ENCODE assay signal across 1 cellular context in the genomic region with DNA sequence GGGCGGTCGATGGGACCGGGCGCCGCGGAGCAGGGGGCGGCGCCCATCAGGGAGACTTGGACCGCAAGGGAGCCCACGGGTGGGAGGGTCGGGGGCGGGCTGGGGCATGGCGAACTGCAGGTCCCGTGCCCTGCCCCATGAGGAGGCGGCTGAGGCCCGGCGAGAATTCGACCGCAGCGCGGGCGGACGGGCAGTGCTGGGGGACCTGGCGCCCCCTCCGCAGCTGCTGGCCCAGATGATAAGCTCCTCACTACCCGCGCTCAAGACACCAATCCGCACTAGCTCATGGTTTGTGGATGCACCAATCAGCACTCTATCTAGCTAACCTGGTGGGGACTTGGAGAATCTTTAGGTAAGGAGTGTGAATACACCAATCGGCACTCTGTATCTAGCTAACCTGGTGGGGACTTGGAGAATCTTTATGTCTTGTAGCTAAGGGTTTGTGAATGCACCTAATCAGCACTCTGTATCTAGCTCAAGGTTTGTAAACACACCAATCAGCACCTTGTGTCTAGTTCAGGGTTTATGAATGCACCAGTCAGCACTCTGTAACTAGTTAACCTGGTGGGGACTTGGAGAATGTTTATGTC.
TF ChIP-seq lines count a peak whose summit lies in the region.

No MANE protein-coding gene starts in this region.

TF ChIP-seq in HepG2, 621 proteins besides CTCF, POLR2A, EP300 and RAD21 (continued from another document):
- TF ChIP-seq, protein P1, sequence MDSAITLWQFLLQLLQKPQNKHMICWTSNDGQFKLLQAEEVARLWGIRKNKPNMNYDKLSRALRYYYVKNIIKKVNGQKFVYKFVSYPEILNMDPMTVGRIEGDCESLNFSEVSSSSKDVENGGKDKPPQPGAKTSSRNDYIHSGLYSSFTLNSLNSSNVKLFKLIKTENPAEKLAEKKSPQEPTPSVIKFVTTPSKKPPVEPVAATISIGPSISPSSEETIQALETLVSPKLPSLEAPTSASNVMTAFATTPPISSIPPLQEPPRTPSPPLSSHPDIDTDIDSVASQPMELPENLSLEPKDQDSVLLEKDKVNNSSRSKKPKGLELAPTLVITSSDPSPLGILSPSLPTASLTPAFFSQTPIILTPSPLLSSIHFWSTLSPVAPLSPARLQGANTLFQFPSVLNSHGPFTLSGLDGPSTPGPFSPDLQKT (CRISPR knock-in tag; IDR thresholded peaks at IDR 0.05; ENCODE audit: borderline replicate concordance): no peak
- TF ChIP-seq, protein P2, sequence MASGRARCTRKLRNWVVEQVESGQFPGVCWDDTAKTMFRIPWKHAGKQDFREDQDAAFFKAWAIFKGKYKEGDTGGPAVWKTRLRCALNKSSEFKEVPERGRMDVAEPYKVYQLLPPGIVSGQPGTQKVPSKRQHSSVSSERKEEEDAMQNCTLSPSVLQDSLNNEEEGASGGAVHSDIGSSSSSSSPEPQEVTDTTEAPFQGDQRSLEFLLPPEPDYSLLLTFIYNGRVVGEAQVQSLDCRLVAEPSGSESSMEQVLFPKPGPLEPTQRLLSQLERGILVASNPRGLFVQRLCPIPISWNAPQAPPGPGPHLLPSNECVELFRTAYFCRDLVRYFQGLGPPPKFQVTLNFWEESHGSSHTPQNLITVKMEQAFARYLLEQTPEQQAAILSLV (CRISPR knock-in tag; IDR thresholded peaks at IDR 0.05; ENCODE audit: borderline replicate concordance): no peak
- 0 out of 2 replicates have a peak, but pooled peaks have one; percentile 31 for TF ChIP-seq ZNF772 (CRISPR knock-in tag; IDR thresholded peaks at IDR 0.05)
- TF ChIP-seq, protein P3, sequence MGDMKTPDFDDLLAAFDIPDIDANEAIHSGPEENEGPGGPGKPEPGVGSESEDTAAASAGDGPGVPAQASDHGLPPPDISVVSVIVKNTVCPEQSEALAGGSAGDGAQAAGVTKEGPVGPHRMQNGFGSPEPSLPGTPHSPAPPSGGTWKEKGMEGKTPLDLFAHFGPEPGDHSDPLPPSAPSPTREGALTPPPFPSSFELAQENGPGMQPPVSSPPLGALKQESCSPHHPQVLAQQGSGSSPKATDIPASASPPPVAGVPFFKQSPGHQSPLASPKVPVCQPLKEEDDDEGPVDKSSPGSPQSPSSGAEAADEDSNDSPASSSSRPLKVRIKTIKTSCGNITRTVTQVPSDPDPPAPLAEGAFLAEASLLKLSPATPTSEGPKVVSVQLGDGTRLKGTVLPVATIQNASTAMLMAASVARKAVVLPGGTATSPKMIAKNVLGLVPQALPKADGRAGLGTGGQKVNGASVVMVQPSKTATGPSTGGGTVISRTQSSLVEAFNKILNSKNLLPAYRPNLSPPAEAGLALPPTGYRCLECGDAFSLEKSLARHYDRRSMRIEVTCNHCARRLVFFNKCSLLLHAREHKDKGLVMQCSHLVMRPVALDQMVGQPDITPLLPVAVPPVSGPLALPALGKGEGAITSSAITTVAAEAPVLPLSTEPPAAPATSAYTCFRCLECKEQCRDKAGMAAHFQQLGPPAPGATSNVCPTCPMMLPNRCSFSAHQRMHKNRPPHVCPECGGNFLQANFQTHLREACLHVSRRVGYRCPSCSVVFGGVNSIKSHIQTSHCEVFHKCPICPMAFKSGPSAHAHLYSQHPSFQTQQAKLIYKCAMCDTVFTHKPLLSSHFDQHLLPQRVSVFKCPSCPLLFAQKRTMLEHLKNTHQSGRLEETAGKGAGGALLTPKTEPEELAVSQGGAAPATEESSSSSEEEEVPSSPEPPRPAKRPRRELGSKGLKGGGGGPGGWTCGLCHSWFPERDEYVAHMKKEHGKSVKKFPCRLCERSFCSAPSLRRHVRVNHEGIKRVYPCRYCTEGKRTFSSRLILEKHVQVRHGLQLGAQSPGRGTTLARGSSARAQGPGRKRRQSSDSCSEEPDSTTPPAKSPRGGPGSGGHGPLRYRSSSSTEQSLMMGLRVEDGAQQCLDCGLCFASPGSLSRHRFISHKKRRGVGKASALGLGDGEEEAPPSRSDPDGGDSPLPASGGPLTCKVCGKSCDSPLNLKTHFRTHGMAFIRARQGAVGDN (CRISPR knock-in tag; IDR thresholded peaks at IDR 0.05): peak; percentile 46
- TF ChIP-seq, protein P4, sequence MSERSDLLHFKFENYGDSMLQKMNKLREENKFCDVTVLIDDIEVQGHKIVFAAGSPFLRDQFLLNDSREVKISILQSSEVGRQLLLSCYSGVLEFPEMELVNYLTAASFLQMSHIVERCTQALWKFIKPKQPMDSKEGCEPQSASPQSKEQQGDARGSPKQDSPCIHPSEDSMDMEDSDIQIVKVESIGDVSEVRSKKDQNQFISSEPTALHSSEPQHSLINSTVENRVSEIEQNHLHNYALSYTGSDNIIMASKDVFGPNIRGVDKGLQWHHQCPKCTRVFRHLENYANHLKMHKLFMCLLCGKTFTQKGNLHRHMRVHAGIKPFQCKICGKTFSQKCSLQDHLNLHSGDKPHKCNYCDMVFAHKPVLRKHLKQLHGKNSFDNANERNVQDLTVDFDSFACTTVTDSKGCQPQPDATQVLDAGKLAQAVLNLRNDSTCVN (CRISPR knock-in tag; IDR thresholded peaks at IDR 0.05; ENCODE audit: borderline replicate concordance): 0 out of 2 replicates have a peak, but pooled peaks have one; percentile 10
- TF ChIP-seq, protein P5, sequence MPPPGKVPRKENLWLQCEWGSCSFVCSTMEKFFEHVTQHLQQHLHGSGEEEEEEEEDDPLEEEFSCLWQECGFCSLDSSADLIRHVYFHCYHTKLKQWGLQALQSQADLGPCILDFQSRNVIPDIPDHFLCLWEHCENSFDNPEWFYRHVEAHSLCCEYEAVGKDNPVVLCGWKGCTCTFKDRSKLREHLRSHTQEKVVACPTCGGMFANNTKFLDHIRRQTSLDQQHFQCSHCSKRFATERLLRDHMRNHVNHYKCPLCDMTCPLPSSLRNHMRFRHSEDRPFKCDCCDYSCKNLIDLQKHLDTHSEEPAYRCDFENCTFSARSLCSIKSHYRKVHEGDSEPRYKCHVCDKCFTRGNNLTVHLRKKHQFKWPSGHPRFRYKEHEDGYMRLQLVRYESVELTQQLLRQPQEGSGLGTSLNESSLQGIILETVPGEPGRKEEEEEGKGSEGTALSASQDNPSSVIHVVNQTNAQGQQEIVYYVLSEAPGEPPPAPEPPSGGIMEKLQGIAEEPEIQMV (CRISPR knock-in tag; IDR thresholded peaks at IDR 0.05; ENCODE audit: low read depth): 0 out of 2 replicates have a peak, but pooled peaks have one; percentile 31
- TF ChIP-seq, protein P6, sequence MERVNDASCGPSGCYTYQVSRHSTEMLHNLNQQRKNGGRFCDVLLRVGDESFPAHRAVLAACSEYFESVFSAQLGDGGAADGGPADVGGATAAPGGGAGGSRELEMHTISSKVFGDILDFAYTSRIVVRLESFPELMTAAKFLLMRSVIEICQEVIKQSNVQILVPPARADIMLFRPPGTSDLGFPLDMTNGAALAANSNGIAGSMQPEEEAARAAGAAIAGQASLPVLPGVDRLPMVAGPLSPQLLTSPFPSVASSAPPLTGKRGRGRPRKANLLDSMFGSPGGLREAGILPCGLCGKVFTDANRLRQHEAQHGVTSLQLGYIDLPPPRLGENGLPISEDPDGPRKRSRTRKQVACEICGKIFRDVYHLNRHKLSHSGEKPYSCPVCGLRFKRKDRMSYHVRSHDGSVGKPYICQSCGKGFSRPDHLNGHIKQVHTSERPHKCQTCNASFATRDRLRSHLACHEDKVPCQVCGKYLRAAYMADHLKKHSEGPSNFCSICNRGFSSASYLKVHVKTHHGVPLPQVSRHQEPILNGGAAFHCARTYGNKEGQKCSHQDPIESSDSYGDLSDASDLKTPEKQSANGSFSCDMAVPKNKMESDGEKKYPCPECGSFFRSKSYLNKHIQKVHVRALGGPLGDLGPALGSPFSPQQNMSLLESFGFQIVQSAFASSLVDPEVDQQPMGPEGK (CRISPR knock-in tag; IDR thresholded peaks at IDR 0.05): peak; percentile 40; the same call in 1 of the 2 replicates
- no peak for TF ChIP-seq ZNF768 (CRISPR knock-in tag; IDR thresholded peaks at IDR 0.05)
- TF ChIP-seq ZNF296 (CRISPR knock-in tag; conservative IDR thresholded peaks at IDR 0.05): no peak
- TF ChIP-seq PHF20 (CRISPR knock-in tag; IDR thresholded peaks at IDR 0.05): no peak
- TF ChIP-seq, protein P7, sequence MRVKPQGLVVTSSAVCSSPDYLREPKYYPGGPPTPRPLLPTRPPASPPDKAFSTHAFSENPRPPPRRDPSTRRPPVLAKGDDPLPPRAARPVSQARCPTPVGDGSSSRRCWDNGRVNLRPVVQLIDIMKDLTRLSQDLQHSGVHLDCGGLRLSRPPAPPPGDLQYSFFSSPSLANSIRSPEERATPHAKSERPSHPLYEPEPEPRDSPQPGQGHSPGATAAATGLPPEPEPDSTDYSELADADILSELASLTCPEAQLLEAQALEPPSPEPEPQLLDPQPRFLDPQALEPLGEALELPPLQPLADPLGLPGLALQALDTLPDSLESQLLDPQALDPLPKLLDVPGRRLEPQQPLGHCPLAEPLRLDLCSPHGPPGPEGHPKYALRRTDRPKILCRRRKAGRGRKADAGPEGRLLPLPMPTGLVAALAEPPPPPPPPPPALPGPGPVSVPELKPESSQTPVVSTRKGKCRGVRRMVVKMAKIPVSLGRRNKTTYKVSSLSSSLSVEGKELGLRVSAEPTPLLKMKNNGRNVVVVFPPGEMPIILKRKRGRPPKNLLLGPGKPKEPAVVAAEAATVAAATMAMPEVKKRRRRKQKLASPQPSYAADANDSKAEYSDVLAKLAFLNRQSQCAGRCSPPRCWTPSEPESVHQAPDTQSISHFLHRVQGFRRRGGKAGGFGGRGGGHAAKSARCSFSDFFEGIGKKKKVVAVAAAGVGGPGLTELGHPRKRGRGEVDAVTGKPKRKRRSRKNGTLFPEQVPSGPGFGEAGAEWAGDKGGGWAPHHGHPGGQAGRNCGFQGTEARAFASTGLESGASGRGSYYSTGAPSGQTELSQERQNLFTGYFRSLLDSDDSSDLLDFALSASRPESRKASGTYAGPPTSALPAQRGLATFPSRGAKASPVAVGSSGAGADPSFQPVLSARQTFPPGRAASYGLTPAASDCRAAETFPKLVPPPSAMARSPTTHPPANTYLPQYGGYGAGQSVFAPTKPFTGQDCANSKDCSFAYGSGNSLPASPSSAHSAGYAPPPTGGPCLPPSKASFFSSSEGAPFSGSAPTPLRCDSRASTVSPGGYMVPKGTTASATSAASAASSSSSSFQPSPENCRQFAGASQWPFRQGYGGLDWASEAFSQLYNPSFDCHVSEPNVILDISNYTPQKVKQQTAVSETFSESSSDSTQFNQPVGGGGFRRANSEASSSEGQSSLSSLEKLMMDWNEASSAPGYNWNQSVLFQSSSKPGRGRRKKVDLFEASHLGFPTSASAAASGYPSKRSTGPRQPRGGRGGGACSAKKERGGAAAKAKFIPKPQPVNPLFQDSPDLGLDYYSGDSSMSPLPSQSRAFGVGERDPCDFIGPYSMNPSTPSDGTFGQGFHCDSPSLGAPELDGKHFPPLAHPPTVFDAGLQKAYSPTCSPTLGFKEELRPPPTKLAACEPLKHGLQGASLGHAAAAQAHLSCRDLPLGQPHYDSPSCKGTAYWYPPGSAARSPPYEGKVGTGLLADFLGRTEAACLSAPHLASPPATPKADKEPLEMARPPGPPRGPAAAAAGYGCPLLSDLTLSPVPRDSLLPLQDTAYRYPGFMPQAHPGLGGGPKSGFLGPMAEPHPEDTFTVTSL (CRISPR knock-in tag; IDR thresholded peaks at IDR 0.05; ENCODE audit: borderline replicate concordance): no peak
- TF ChIP-seq, protein P8, sequence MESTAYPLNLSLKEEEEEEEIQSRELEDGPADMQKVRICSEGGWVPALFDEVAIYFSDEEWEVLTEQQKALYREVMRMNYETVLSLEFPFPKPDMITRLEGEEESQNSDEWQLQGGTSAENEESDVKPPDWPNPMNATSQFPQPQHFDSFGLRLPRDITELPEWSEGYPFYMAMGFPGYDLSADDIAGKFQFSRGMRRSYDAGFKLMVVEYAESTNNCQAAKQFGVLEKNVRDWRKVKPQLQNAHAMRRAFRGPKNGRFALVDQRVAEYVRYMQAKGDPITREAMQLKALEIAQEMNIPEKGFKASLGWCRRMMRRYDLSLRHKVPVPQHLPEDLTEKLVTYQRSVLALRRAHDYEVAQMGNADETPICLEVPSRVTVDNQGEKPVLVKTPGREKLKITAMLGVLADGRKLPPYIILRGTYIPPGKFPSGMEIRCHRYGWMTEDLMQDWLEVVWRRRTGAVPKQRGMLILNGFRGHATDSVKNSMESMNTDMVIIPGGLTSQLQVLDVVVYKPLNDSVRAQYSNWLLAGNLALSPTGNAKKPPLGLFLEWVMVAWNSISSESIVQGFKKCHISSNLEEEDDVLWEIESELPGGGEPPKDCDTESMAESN (CRISPR knock-in tag; conservative IDR thresholded peaks at IDR 0.05): 0 out of 2 replicates have a peak, but pooled peaks have one; percentile 14
- TF ChIP-seq ZSCAN25 (CRISPR knock-in tag; IDR thresholded peaks at IDR 0.05): peak; percentile 37; the same call in 1 of the 2 replicates
- 0 out of 2 replicates have a peak, but pooled peaks have one; percentile 33 for TF ChIP-seq HDAC1 (CRISPR knock-in tag; IDR thresholded peaks at IDR 0.05)
- no peak for TF ChIP-seq ZNF607 (CRISPR knock-in tag; IDR thresholded peaks at IDR 0.05; ENCODE audit: borderline replicate concordance)
- no peak for TF ChIP-seq NONO (IDR thresholded peaks at IDR 0.05)
- 0 out of 2 replicates have a peak, but pooled peaks have one; percentile 38 for TF ChIP-seq NONO (CRISPR knock-in tag; conservative IDR thresholded peaks at IDR 0.05)
- TF ChIP-seq SMAD9 (CRISPR knock-in tag; IDR thresholded peaks at IDR 0.05): no peak
- peak; percentile 44; the same call in 1 of the 2 replicates for TF ChIP-seq TBX2 (CRISPR knock-in tag; IDR thresholded peaks at IDR 0.05; ENCODE audit: borderline replicate concordance)
- TF ChIP-seq, protein P9, sequence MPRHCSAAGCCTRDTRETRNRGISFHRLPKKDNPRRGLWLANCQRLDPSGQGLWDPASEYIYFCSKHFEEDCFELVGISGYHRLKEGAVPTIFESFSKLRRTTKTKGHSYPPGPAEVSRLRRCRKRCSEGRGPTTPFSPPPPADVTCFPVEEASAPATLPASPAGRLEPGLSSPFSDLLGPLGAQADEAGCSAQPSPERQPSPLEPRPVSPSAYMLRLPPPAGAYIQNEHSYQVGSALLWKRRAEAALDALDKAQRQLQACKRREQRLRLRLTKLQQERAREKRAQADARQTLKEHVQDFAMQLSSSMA (CRISPR knock-in tag; IDR thresholded peaks at IDR 0.05): no peak
- no peak for TF ChIP-seq KAT2B (IDR thresholded peaks at IDR 0.05; ENCODE audit: borderline replicate concordance, low read depth, low read length)
- TF ChIP-seq, protein P10, sequence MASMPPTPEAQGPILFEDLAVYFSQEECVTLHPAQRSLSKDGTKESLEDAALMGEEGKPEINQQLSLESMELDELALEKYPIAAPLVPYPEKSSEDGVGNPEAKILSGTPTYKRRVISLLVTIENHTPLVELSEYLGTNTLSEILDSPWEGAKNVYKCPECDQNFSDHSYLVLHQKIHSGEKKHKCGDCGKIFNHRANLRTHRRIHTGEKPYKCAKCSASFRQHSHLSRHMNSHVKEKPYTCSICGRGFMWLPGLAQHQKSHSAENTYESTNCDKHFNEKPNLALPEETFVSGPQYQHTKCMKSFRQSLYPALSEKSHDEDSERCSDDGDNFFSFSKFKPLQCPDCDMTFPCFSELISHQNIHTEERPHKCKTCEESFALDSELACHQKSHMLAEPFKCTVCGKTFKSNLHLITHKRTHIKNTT (CRISPR knock-in tag; IDR thresholded peaks at IDR 0.05): no peak
- no peak for TF ChIP-seq TCF7L2 (IDR thresholded peaks at IDR 0.05; ENCODE audit: low read depth, low read length)
- no peak for TF ChIP-seq BRCA1 (CRISPR knock-in tag; IDR thresholded peaks at IDR 0.05)
- no peak for TF ChIP-seq HCFC1 (IDR thresholded peaks at IDR 0.05; ENCODE audit: low read depth, low read length)
